1 cellular context compared by ENCODE assay signal in the genomic region with DNA sequence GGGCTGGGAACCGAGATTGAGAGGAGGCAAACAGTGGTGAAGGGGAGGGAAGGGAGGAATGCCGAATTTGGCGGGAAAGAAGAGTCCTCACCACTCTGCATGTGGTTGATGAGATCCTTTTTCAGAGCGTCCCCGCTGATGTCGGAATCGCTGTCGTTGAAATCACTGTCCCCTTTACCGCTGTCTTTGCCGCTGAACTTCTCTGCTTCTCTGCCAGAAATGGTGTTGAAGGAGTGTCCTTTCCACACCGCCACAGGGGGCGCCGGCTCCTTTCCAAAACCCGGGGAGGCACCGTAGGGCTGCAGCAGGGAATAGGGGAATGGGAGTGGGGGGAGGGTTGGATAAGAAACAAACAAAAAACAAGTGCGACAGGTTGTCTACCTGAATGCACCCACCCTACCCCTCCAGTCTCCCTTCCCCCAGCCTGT.
TF ChIP-seq lines count a peak whose summit lies in the region.

No MANE protein-coding gene starts in this region.

TF ChIP-seq in GM23338, 12 proteins besides CTCF, POLR2A, EP300 and RAD21 (continued from another document):
- TF ChIP-seq ZNF462 (CRISPR knock-in tag; IDR thresholded peaks at IDR 0.05) (no peak), EZH2 (IDR thresholded peaks at IDR 0.05; ENCODE audit: low read depth, unreplicated experiment) (no peak), EZH2phosphoT487 (IDR thresholded peaks at IDR 0.05; ENCODE audit: unreplicated experiment) (no peak), ZNF114 (CRISPR knock-in tag; IDR thresholded peaks at IDR 0.05) (no peak), CREB1 (CRISPR knock-in tag; IDR thresholded peaks at IDR 0.05; ENCODE audit: low read depth) (no peak)
